In the genomic region with DNA sequence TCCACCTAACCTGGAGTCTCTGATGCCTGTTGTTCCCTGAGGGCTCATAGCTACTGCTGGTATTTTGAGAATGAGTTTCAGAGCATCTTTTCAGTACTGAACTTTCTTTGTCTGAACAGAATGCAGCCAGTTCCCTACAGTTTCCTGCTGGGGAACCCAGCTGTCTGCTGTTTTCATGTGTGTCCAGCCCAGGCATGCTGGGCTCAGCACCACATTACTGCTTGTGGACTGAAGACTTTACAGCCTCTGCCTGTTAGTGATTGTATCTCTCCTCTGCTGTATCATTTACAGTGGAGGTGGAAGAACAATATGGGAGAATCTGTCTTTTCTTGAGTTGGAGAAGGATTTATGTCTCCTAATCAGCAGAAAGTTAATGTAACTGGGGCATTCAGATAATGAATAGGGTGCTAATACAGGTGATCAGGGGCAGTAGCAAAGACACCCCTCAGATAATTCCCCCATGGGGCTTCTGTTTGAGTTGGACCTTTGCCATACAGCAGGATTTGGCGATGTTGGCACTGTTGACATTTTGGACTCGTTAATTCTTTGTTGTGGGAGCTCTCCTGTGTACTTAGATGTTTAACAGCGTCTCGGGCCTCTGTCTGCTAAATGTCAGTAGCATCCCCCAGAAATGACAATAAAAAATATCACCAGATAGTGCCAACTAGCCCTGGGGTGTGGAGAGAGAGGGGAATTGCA, we compare ENCODE assay signal across 1 cellular context.
TF ChIP-seq lines count a peak whose summit lies in the region.

No MANE protein-coding gene starts in this region.

TF ChIP-seq in SK-N-SH, 30 proteins besides CTCF, POLR2A, EP300 and RAD21 (continued from another document):
- TF ChIP-seq, protein P1, sequence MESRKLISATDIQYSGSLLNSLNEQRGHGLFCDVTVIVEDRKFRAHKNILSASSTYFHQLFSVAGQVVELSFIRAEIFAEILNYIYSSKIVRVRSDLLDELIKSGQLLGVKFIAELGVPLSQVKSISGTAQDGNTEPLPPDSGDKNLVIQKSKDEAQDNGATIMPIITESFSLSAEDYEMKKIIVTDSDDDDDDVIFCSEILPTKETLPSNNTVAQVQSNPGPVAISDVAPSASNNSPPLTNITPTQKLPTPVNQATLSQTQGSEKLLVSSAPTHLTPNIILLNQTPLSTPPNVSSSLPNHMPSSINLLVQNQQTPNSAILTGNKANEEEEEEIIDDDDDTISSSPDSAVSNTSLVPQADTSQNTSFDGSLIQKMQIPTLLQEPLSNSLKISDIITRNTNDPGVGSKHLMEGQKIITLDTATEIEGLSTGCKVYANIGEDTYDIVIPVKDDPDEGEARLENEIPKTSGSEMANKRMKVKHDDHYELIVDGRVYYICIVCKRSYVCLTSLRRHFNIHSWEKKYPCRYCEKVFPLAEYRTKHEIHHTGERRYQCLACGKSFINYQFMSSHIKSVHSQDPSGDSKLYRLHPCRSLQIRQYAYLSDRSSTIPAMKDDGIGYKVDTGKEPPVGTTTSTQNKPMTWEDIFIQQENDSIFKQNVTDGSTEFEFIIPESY (IDR thresholded peaks at IDR 0.05; ENCODE audit: borderline replicate concordance, low read depth), result no peak
- no peak for TF ChIP-seq TEAD4 (IDR thresholded peaks at IDR 0.05; ENCODE audit: borderline replicate concordance, insufficient read depth)
